In the genomic region with DNA sequence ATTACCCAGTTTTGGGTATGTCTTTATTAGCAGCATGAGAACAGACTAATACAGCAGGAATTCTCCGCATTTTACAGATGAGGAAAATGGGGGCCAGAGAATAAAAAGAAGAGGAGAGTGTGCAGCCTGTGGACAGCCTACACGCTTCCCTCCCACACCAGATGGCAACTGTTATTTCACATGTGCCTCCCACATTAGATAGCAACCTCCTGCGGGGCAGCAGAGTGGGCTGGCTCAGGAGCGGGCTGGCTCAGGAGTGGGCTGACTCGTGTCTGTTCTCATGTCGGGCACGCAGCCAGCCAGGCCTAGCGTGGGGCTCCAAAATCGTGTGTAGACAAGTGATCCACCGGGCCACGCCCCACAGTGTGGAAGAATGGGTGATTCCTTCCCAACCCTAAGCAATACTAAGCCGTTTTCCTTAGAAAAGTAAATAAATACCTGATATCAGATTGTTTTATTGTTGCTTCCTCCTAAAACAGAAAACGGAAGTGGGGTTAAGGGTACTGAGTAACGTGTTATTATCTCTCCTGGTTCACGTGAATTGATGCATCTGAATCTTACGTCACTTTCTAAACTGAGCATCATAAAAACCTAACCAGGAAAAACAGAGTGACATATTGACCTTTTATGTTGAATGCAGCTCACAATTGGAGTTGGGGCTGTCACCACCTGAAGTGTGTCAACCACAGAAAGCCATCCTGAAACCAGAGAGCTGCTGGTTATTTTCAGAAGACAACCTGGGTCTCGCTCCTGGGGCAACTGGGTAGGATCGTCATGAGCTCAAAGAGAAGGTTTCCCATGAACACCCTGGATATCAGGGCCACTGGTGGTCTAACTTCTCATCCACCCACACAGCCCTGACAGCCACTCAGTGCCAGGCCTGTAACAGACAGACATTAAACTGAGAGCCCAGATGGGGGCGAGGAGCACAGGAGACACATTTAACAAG, we compare ENCODE assay signal across 1 cellular context.
TF ChIP-seq lines count a peak whose summit lies in the region.

No MANE protein-coding gene starts in this region.

TF ChIP-seq in HepG2, 621 proteins besides CTCF, POLR2A, EP300 and RAD21:
- TF ChIP-seq, protein P1, sequence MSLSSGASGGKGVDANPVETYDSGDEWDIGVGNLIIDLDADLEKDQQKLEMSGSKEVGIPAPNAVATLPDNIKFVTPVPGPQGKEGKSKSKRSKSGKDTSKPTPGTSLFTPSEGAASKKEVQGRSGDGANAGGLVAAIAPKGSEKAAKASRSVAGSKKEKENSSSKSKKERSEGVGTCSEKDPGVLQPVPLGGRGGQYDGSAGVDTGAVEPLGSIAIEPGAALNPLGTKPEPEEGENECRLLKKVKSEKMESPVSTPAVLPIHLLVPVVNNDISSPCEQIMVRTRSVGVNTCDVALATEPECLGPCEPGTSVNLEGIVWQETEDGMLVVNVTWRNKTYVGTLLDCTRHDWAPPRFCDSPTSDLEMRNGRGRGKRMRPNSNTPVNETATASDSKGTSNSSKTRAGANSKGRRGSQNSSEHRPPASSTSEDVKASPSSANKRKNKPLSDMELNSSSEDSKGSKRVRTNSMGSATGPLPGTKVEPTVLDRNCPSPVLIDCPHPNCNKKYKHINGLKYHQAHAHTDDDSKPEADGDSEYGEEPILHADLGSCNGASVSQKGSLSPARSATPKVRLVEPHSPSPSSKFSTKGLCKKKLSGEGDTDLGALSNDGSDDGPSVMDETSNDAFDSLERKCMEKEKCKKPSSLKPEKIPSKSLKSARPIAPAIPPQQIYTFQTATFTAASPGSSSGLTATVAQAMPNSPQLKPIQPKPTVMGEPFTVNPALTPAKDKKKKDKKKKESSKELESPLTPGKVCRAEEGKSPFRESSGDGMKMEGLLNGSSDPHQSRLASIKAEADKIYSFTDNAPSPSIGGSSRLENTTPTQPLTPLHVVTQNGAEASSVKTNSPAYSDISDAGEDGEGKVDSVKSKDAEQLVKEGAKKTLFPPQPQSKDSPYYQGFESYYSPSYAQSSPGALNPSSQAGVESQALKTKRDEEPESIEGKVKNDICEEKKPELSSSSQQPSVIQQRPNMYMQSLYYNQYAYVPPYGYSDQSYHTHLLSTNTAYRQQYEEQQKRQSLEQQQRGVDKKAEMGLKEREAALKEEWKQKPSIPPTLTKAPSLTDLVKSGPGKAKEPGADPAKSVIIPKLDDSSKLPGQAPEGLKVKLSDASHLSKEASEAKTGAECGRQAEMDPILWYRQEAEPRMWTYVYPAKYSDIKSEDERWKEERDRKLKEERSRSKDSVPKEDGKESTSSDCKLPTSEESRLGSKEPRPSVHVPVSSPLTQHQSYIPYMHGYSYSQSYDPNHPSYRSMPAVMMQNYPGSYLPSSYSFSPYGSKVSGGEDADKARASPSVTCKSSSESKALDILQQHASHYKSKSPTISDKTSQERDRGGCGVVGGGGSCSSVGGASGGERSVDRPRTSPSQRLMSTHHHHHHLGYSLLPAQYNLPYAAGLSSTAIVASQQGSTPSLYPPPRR (CRISPR knock-in tag; IDR thresholded peaks at IDR 0.05; ENCODE audit: borderline replicate concordance) = no peak
- TF ChIP-seq ZNF615 (CRISPR knock-in tag; IDR thresholded peaks at IDR 0.05; ENCODE audit: borderline replicate concordance) (no peak), RFX3 (CRISPR knock-in tag; IDR thresholded peaks at IDR 0.05) (no peak), ZNF879 (CRISPR knock-in tag; IDR thresholded peaks at IDR 0.05) (no peak), MIER2 (CRISPR knock-in tag; IDR thresholded peaks at IDR 0.05) (no peak), POLR2G (IDR thresholded peaks at IDR 0.05; ENCODE audit: low read depth, low read length) (no peak), RBM39 (IDR thresholded peaks at IDR 0.05; ENCODE audit: low read depth, low read length, poor library complexity, severe bottlenecking) (no peak), IKZF1 (IDR thresholded peaks at IDR 0.05) (no peak), SOX6 (IDR thresholded peaks at IDR 0.05) (no peak), SOX6 (CRISPR knock-in tag; IDR thresholded peaks at IDR 0.05) (no peak), NR2C2 (CRISPR knock-in tag; IDR thresholded peaks at IDR 0.05; ENCODE audit: borderline replicate concordance) (no peak)
- TF ChIP-seq, protein P2, sequence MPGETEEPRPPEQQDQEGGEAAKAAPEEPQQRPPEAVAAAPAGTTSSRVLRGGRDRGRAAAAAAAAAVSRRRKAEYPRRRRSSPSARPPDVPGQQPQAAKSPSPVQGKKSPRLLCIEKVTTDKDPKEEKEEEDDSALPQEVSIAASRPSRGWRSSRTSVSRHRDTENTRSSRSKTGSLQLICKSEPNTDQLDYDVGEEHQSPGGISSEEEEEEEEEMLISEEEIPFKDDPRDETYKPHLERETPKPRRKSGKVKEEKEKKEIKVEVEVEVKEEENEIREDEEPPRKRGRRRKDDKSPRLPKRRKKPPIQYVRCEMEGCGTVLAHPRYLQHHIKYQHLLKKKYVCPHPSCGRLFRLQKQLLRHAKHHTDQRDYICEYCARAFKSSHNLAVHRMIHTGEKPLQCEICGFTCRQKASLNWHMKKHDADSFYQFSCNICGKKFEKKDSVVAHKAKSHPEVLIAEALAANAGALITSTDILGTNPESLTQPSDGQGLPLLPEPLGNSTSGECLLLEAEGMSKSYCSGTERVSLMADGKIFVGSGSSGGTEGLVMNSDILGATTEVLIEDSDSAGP (CRISPR knock-in tag; IDR thresholded peaks at IDR 0.05; ENCODE audit: borderline replicate concordance) = no peak
- TF ChIP-seq, protein P3, sequence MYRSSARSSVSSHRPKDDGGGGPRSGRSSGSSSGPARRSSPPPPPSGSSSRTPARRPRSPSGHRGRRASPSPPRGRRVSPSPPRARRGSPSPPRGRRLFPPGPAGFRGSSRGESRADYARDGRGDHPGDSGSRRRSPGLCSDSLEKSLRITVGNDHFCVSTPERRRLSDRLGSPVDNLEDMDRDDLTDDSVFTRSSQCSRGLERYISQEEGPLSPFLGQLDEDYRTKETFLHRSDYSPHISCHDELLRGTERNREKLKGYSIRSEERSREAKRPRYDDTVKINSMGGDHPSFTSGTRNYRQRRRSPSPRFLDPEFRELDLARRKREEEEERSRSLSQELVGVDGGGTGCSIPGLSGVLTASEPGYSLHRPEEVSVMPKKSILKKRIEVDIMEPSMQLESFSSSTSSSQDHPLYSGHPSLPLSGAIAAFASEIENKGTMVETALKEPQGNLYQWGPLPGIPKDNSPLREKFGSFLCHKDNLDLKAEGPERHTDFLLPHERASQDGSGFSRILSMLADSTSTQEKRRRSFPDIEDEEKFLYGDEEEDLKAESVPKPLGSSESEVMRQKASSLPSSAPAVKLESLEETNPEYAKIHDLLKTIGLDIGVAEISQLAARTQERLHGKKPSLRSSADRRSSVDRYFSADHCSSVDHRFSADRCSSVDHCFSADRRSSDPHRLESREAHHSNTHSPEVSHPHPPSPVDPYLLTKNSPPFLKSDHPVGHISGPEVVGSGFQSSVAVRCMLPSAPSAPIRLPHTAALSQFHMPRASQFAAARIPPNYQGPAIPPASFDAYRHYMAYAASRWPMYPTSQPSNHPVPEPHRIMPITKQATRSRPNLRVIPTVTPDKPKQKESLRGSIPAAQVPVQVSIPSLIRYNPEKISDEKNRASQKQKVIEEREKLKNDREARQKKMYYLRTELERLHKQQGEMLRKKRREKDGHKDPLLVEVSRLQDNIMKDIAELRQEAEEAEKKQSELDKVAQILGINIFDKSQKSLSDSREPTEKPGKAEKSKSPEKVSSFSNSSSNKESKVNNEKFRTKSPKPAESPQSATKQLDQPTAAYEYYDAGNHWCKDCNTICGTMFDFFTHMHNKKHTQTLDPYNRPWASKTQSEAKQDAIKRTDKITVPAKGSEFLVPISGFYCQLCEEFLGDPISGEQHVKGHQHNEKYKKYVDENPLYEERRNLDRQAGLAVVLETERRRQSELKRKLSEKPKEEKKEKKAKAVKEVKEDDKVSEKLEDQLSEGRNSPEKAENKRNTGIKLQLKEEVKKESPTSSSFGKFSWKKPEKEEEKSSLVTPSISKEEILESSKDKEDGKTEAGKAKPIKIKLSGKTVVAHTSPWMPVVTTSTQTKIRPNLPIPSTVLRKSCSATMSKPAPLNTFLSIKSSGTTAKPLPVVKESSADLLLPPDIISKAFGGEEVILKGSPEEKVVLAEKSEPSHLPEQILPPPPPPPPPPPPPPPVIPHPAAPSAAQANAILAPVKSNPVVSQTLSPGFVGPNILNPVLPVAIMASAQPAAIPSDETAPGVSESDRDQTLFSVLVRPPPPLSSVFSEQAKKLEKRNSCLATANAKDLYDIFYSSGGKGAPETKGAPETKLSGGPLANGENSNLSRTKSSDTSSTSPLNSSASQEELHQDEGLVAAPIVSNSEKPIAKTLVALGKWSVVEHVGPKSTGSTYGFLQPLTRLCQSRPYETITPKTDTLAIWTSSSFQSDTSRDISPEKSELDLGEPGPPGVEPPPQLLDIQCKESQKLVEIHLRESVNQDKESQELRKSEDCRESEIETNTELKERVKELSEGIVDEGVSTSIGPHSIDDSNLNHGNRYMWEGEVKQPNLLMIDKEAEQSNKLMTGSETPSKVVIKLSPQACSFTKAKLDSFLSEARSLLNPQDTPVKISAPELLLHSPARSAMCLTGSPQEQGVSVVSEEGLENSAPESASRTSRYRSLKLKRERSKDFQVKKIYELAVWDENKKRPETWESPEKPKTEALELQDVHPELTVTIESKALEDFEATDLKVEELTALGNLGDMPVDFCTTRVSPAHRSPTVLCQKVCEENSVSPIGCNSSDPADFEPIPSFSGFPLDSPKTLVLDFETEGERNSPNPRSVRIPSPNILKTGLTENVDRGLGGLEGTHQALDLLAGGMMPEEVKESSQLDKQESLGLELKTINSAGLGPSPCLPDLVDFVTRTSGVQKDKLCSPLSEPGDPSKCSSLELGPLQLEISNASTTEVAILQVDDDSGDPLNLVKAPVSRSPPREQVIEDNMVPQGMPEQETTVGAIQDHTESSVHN (CRISPR knock-in tag; IDR thresholded peaks at IDR 0.05) = no peak
- TF ChIP-seq, protein P4, sequence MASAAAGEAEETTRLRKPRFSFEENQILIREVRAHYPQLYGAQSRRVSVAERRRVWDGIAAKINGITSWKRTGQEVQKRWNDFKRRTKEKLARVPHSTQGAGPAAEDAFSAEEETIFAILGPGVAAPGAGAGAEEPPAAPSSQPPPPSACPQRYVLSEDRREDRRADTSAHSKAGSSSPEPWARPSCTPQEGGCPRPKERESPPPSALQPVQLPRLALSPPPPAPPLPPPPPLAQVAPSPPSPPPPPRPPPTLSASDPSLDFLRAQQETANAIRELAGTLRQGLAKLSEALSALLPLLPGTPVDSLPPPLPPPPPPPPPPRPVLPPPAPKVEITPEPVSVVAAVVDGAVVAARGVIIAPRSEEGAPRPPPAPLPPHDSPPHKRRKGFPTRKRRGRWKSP (CRISPR knock-in tag; IDR thresholded peaks at IDR 0.05) = no peak
- TF ChIP-seq, protein P5, sequence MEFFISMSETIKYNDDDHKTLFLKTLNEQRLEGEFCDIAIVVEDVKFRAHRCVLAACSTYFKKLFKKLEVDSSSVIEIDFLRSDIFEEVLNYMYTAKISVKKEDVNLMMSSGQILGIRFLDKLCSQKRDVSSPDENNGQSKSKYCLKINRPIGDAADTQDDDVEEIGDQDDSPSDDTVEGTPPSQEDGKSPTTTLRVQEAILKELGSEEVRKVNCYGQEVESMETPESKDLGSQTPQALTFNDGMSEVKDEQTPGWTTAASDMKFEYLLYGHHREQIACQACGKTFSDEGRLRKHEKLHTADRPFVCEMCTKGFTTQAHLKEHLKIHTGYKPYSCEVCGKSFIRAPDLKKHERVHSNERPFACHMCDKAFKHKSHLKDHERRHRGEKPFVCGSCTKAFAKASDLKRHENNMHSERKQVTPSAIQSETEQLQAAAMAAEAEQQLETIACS (CRISPR knock-in tag; IDR thresholded peaks at IDR 0.05) = no peak
- TF ChIP-seq, protein P6, sequence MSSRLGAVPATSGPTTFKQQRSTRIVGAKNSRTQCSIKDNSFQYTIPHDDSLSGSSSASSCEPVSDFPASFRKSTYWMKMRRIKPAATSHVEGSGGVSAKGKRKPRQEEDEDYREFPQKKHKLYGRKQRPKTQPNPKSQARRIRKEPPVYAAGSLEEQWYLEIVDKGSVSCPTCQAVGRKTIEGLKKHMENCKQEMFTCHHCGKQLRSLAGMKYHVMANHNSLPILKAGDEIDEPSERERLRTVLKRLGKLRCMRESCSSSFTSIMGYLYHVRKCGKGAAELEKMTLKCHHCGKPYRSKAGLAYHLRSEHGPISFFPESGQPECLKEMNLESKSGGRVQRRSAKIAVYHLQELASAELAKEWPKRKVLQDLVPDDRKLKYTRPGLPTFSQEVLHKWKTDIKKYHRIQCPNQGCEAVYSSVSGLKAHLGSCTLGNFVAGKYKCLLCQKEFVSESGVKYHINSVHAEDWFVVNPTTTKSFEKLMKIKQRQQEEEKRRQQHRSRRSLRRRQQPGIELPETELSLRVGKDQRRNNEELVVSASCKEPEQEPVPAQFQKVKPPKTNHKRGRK (CRISPR knock-in tag; IDR thresholded peaks at IDR 0.05) = no peak
- TF ChIP-seq, protein P7, sequence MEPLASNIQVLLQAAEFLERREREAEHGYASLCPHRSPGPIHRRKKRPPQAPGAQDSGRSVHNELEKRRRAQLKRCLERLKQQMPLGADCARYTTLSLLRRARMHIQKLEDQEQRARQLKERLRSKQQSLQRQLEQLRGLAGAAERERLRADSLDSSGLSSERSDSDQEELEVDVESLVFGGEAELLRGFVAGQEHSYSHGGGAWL (CRISPR knock-in tag; IDR thresholded peaks at IDR 0.05) = no peak
